Comparison of ENCODE assay signal across 1 cellular context in the genomic region with DNA sequence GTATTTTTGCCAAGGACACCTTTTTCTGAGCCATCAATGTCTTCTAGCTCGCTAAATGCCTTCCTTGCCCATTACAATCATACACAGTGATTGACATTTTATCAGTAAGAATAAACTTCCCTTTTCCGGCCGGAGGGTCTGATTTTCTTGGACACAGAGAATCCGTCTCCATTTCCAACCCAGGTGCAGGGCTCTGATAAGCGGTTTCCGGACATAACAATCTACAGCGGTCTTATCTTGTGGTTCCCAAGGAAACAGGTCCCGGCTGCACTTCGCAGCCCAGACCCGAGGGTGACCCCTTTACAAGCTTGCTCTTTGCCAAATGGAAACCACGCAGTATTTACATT.
TF ChIP-seq lines count a peak whose summit lies in the region.

No MANE protein-coding gene starts in this region.

TF ChIP-seq in K562, 482 proteins besides CTCF, POLR2A, EP300 and RAD21 (continued from another document and continues in another):
- TF ChIP-seq, protein P1, sequence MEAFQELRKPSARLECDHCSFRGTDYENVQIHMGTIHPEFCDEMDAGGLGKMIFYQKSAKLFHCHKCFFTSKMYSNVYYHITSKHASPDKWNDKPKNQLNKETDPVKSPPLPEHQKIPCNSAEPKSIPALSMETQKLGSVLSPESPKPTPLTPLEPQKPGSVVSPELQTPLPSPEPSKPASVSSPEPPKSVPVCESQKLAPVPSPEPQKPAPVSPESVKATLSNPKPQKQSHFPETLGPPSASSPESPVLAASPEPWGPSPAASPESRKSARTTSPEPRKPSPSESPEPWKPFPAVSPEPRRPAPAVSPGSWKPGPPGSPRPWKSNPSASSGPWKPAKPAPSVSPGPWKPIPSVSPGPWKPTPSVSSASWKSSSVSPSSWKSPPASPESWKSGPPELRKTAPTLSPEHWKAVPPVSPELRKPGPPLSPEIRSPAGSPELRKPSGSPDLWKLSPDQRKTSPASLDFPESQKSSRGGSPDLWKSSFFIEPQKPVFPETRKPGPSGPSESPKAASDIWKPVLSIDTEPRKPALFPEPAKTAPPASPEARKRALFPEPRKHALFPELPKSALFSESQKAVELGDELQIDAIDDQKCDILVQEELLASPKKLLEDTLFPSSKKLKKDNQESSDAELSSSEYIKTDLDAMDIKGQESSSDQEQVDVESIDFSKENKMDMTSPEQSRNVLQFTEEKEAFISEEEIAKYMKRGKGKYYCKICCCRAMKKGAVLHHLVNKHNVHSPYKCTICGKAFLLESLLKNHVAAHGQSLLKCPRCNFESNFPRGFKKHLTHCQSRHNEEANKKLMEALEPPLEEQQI (IDR thresholded peaks at IDR 0.05) = peak; percentile 82; the same call in 1 of the 2 replicates
- TF ChIP-seq E2F3 (CRISPR knock-in tag; IDR thresholded peaks at IDR 0.05) = no peak
- peak; percentile 98 for TF ChIP-seq SOX6 (IDR thresholded peaks at IDR 0.05)
- TF ChIP-seq TRIM28 (IDR thresholded peaks at IDR 0.05) = peak; percentile 48; the same call in 1 of the 2 replicates
- no peak for TF ChIP-seq ZFP30 (CRISPR knock-in tag; IDR thresholded peaks at IDR 0.05; ENCODE audit: borderline replicate concordance)
- TF ChIP-seq HNRNPLL (IDR thresholded peaks at IDR 0.05; ENCODE audit: low read depth, low read length, poor library complexity, severe bottlenecking) = no peak
- TF ChIP-seq, protein P2, sequence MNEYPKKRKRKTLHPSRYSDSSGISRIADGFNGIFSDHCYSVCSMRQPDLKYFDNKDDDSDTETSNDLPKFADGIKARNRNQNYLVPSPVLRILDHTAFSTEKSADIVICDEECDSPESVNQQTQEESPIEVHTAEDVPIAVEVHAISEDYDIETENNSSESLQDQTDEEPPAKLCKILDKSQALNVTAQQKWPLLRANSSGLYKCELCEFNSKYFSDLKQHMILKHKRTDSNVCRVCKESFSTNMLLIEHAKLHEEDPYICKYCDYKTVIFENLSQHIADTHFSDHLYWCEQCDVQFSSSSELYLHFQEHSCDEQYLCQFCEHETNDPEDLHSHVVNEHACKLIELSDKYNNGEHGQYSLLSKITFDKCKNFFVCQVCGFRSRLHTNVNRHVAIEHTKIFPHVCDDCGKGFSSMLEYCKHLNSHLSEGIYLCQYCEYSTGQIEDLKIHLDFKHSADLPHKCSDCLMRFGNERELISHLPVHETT (CRISPR knock-in tag; conservative IDR thresholded peaks at IDR 0.05 in 1 of 2, IDR thresholded peaks at IDR 0.05 in 1 of 2) = peak in 1 of 2 experiments; percentile 94; a peak in 2 of 4 replicates
- TF ChIP-seq, protein P3, sequence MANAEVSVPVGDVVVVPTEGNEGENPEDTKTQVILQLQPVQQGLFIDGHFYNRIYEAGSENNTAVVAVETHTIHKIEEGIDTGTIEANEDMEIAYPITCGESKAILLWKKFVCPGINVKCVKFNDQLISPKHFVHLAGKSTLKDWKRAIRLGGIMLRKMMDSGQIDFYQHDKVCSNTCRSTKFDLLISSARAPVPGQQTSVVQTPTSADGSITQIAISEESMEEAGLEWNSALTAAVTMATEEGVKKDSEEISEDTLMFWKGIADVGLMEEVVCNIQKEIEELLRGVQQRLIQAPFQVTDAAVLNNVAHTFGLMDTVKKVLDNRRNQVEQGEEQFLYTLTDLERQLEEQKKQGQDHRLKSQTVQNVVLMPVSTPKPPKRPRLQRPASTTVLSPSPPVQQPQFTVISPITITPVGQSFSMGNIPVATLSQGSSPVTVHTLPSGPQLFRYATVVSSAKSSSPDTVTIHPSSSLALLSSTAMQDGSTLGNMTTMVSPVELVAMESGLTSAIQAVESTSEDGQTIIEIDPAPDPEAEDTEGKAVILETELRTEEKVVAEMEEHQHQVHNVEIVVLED (CRISPR knock-in tag; IDR thresholded peaks at IDR 0.05) = no peak
- TF ChIP-seq ZNF165 (CRISPR knock-in tag; IDR thresholded peaks at IDR 0.05; ENCODE audit: borderline replicate concordance) = no peak
- 0 out of 2 replicates have a peak, but pooled peaks have one; percentile 35 for TF ChIP-seq POLR2AphosphoS2 (IDR thresholded peaks at IDR 0.05; ENCODE audit: low read length)
- TF ChIP-seq PCBP1 (IDR thresholded peaks at IDR 0.05; ENCODE audit: low read depth, low read length, poor library complexity, severe bottlenecking) = no peak
- peak; percentile 92 for TF ChIP-seq NCOA1 (IDR thresholded peaks at IDR 0.05; ENCODE audit: low read depth)
- peak; percentile 73 for TF ChIP-seq KHSRP (IDR thresholded peaks at IDR 0.05)
- TF ChIP-seq, protein P4, sequence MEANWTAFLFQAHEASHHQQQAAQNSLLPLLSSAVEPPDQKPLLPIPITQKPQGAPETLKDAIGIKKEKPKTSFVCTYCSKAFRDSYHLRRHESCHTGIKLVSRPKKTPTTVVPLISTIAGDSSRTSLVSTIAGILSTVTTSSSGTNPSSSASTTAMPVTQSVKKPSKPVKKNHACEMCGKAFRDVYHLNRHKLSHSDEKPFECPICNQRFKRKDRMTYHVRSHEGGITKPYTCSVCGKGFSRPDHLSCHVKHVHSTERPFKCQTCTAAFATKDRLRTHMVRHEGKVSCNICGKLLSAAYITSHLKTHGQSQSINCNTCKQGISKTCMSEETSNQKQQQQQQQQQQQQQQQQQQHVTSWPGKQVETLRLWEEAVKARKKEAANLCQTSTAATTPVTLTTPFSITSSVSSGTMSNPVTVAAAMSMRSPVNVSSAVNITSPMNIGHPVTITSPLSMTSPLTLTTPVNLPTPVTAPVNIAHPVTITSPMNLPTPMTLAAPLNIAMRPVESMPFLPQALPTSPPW (CRISPR knock-in tag; IDR thresholded peaks at IDR 0.05) = peak; percentile 68
- TF ChIP-seq NCOR1 (IDR thresholded peaks at IDR 0.05) = peak; percentile 99
- TF ChIP-seq, protein P5, sequence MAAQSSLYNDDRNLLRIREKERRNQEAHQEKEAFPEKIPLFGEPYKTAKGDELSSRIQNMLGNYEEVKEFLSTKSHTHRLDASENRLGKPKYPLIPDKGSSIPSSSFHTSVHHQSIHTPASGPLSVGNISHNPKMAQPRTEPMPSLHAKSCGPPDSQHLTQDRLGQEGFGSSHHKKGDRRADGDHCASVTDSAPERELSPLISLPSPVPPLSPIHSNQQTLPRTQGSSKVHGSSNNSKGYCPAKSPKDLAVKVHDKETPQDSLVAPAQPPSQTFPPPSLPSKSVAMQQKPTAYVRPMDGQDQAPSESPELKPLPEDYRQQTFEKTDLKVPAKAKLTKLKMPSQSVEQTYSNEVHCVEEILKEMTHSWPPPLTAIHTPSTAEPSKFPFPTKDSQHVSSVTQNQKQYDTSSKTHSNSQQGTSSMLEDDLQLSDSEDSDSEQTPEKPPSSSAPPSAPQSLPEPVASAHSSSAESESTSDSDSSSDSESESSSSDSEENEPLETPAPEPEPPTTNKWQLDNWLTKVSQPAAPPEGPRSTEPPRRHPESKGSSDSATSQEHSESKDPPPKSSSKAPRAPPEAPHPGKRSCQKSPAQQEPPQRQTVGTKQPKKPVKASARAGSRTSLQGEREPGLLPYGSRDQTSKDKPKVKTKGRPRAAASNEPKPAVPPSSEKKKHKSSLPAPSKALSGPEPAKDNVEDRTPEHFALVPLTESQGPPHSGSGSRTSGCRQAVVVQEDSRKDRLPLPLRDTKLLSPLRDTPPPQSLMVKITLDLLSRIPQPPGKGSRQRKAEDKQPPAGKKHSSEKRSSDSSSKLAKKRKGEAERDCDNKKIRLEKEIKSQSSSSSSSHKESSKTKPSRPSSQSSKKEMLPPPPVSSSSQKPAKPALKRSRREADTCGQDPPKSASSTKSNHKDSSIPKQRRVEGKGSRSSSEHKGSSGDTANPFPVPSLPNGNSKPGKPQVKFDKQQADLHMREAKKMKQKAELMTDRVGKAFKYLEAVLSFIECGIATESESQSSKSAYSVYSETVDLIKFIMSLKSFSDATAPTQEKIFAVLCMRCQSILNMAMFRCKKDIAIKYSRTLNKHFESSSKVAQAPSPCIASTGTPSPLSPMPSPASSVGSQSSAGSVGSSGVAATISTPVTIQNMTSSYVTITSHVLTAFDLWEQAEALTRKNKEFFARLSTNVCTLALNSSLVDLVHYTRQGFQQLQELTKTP (IDR thresholded peaks at IDR 0.05; ENCODE audit: low read depth in 1 of 2, partially characterized antibody in 2 of 2) = peak in 1 of 2 experiments; percentile 89
- TF ChIP-seq FOXJ2 (tag; IDR thresholded peaks at IDR 0.05) = peak; percentile 95
- TF ChIP-seq TAF1 (IDR thresholded peaks at IDR 0.05; ENCODE audit: control insufficient read depth, extremely low read depth, insufficient read depth, low read length, severe bottlenecking) = no peak
- TF ChIP-seq BCOR (IDR thresholded peaks at IDR 0.05) = peak; percentile 94
- no peak for TF ChIP-seq ZNF12 (CRISPR knock-in tag; IDR thresholded peaks at IDR 0.05)
- TF ChIP-seq, protein P6, sequence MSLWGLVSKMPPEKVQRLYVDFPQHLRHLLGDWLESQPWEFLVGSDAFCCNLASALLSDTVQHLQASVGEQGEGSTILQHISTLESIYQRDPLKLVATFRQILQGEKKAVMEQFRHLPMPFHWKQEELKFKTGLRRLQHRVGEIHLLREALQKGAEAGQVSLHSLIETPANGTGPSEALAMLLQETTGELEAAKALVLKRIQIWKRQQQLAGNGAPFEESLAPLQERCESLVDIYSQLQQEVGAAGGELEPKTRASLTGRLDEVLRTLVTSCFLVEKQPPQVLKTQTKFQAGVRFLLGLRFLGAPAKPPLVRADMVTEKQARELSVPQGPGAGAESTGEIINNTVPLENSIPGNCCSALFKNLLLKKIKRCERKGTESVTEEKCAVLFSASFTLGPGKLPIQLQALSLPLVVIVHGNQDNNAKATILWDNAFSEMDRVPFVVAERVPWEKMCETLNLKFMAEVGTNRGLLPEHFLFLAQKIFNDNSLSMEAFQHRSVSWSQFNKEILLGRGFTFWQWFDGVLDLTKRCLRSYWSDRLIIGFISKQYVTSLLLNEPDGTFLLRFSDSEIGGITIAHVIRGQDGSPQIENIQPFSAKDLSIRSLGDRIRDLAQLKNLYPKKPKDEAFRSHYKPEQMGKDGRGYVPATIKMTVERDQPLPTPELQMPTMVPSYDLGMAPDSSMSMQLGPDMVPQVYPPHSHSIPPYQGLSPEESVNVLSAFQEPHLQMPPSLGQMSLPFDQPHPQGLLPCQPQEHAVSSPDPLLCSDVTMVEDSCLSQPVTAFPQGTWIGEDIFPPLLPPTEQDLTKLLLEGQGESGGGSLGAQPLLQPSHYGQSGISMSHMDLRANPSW (CRISPR knock-in tag; IDR thresholded peaks at IDR 0.05) = no peak
- peak; percentile 85 for TF ChIP-seq PHB2 (IDR thresholded peaks at IDR 0.05; ENCODE audit: low read depth)
- peak; percentile 93 for TF ChIP-seq CXXC5 (CRISPR knock-in tag; IDR thresholded peaks at IDR 0.05)
- TF ChIP-seq, protein P7, sequence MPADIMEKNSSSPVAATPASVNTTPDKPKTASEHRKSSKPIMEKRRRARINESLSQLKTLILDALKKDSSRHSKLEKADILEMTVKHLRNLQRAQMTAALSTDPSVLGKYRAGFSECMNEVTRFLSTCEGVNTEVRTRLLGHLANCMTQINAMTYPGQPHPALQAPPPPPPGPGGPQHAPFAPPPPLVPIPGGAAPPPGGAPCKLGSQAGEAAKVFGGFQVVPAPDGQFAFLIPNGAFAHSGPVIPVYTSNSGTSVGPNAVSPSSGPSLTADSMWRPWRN (IDR thresholded peaks at IDR 0.05; ENCODE audit: low read depth) = peak; percentile 93
- peak; percentile 100 for TF ChIP-seq ETV1 (tag; conservative IDR thresholded peaks at IDR 0.05; ENCODE audit: low read depth)
- TF ChIP-seq HCFC1 (IDR thresholded peaks at IDR 0.05; ENCODE audit: low read depth, low read length) = no peak
- peak; percentile 54; the same call in 1 of the 2 replicates for TF ChIP-seq BMI1 (IDR thresholded peaks at IDR 0.05; ENCODE audit: low read length)
- TF ChIP-seq STAT5A (IDR thresholded peaks at IDR 0.05; ENCODE audit: borderline replicate concordance, low read length) = peak; percentile 98
- TF ChIP-seq, protein P8, sequence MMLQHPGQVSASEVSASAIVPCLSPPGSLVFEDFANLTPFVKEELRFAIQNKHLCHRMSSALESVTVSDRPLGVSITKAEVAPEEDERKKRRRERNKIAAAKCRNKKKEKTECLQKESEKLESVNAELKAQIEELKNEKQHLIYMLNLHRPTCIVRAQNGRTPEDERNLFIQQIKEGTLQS (IDR thresholded peaks at IDR 0.05) = peak; percentile 62; the same call in 1 of the 2 replicates
- TF ChIP-seq, protein P8 (CRISPR knock-in tag; conservative IDR thresholded peaks at IDR 0.05) = no peak
- TF ChIP-seq, protein P9, sequence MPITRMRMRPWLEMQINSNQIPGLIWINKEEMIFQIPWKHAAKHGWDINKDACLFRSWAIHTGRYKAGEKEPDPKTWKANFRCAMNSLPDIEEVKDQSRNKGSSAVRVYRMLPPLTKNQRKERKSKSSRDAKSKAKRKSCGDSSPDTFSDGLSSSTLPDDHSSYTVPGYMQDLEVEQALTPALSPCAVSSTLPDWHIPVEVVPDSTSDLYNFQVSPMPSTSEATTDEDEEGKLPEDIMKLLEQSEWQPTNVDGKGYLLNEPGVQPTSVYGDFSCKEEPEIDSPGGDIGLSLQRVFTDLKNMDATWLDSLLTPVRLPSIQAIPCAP (CRISPR knock-in tag; IDR thresholded peaks at IDR 0.05; ENCODE audit: borderline replicate concordance) = no peak
- TF ChIP-seq IFI16 (CRISPR knock-in tag; IDR thresholded peaks at IDR 0.05) = no peak
- TF ChIP-seq SP2 (IDR thresholded peaks at IDR 0.05; ENCODE audit: extremely low read depth, low read depth, low read length, poor library complexity, severe bottlenecking) = no peak
- peak; percentile 62; the same call in 1 of the 2 replicates for TF ChIP-seq DDX20 (tag; IDR thresholded peaks at IDR 0.05; ENCODE audit: low read depth)
- 0 out of 2 replicates have a peak, but pooled peaks have one; percentile 11 for TF ChIP-seq RFX7 (CRISPR knock-in tag; IDR thresholded peaks at IDR 0.05)
- peak; percentile 64; the same call in 1 of the 2 replicates for TF ChIP-seq XRCC5 (IDR thresholded peaks at IDR 0.05; ENCODE audit: low read depth, low read length)
- peak; percentile 99 for TF ChIP-seq CBFA2T3 (IDR thresholded peaks at IDR 0.05)
- TF ChIP-seq ZNF436 (CRISPR knock-in tag; IDR thresholded peaks at IDR 0.05) = no peak
- TF ChIP-seq ZNF316 (IDR thresholded peaks at IDR 0.05) = no peak
- TF ChIP-seq ZNF239 (CRISPR knock-in tag; IDR thresholded peaks at IDR 0.05) = no peak
- no peak for TF ChIP-seq ZKSCAN1 (IDR thresholded peaks at IDR 0.05; ENCODE audit: low read depth, low read length)
- peak; percentile 83; the same call in 1 of the 2 replicates for TF ChIP-seq GATAD2B (IDR thresholded peaks at IDR 0.05; ENCODE audit: borderline replicate concordance)
- TF ChIP-seq, protein P10, sequence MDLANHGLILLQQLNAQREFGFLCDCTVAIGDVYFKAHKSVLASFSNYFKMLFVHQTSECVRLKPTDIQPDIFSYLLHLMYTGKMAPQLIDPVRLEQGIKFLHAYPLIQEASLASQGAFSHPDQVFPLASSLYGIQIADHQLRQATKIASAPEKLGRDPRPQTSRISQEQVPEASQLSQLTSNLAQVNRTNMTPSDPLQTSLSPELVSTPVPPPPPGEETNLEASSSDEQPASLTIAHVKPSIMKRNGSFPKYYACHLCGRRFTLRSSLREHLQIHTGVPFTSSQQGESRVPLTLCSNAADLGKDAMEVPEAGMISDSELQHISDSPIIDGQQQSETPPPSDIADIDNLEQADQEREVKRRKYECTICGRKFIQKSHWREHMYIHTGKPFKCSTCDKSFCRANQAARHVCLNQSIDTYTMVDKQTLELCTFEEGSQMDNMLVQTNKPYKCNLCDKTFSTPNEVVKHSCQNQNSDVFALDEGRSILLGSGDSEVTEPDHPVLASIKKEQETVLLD (IDR thresholded peaks at IDR 0.05) = peak; percentile 58; the same call in 1 of the 2 replicates
- TF ChIP-seq ZEB2 (IDR thresholded peaks at IDR 0.05) = peak; percentile 88
- TF ChIP-seq ETV5 (CRISPR knock-in tag; IDR thresholded peaks at IDR 0.05; ENCODE audit: low read depth) = peak; percentile 99
- TF ChIP-seq TCF7L2 (IDR thresholded peaks at IDR 0.05; ENCODE audit: low read depth, low read length) = no peak
